Comparison of ENCODE assay signal across 15 cellular contexts in genomic region chr1:38068220-38068979, GRCh38. TPM values are rescaled to one million over a fixed set of nuclear protein-coding genes. Genes with fewer than 3 reads are reported as not detected.
"Had no signal": no experiment of that assay in that cellular context is flagged by ENCODE, and none has a peak within 500 bp of the region (broad histone marks: within the 10 kb centered on the region; RNA-seq: fewer than 3 reads in every experiment).

No MANE protein-coding gene starts in this region.

- DNase-seq: activated B cell treated with CpG ODN at 0.5 μM for 24 hours; activated CD4-positive, alpha-beta T cell treated with anti-CD3 and anti-CD28 coated beads, Interleukin-2, amount 10 ng/mL, durations not matched to agents 24 days and 14 days; activated naive CD4-positive, alpha-beta T cell treated with Interleukin-2 at 50 U/mL for 16 hours; effector CD4-positive, alpha-beta T cell; gastrocnemius medialis; islet precursor cell; mucosa of descending colon; stimulated activated CD4-positive, alpha-beta T cell treated with anti-CD3 and anti-CD28 coated beads, Interleukin-4, amount 100 ng/mL, for 1 hour; stimulated activated CD8-positive, alpha-beta memory T cell treated with anti-CD3 and anti-CD28 coated beads, Interleukin-4, amount 100 ng/mL, for 48 hours; stimulated activated naive CD8-positive, alpha-beta T cell treated with anti-CD3 and anti-CD28 coated beads, Interleukin-15, amount 100 ng/mL, for 72 hours had no signal

- H3K36me3 ChIP-seq: cardiac muscle cell, gastrocnemius medialis, thoracic aorta, vagina had no signal

- ATAC-seq: gastrocnemius medialis; left lobe of liver; mucosa of descending colon; stimulated activated naive CD8-positive, alpha-beta T cell treated with anti-CD3 and anti-CD28 coated beads, Interleukin-15, amount 100 ng/mL, for 72 hours had no signal

- H3K27me3 ChIP-seq: cardiac muscle cell, vagina had no signal

- H3K4me3 ChIP-seq: cardiac muscle cell, coronary artery, gastrocnemius medialis, mucosa of descending colon, thoracic aorta, vagina had no signal

- H3K4me1 ChIP-seq: gastrocnemius medialis had no signal

- H3K27ac ChIP-seq: cardiac muscle cell, coronary artery, gastrocnemius medialis, thoracic aorta, vagina had no signal

- H3K9me3 ChIP-seq: gastrocnemius medialis, mucosa of descending colon, thoracic aorta, vagina had no signal

RNA-seq across cellular contexts. Expression of gene POU3F1, which starts 21.8 kb away (rescaled TPM):
- total RNA-seq: mucosa of descending colon, thoracic aorta, vagina had no signal
